Comparison of ENCODE assay signal across 11 cellular contexts in the genomic region with DNA sequence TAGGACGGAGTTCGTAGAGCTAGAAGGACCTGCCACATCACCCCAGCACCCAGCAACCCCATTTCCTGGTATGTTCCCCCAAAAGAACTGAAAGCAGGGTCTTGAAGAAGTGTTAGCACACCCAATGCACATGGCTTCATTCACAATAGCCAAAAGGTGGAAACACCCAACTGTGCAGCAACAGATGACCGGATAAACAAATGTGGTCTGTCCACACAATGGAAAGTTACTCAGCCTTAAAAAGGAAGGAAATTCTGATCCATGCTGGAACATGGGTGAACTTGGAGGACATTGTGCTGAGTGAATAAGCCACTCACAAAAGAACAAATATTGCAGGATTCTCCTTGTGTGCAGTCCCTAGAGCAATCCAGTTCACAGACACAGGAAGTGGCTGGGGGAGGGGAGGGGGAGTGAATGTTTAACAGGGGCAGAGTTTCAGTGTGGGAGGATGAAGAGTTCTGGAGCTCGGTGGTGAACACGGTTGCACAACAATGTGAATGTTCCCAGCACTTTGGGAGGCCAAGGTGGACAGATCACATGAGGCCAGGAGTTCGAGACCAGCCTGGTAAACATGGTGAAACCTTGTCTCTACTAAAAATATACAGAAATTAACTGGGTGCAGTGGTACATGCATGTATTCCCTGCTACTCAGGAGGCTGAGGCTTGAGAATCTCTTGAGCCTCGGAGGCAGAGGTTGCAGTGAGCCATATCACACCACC.
DNase-seq lines count a peak whose midpoint lies in the region; ATAC-seq and TF ChIP-seq lines count a peak whose summit lies in the region.
"Had no signal": no experiment of that assay in that cellular context is flagged by ENCODE, and none has a peak within 500 bp of the region (broad histone marks: within the 10 kb centered on the region; RNA-seq: fewer than 3 reads in every experiment).

No MANE protein-coding gene starts in this region.

- no peak overlapping the region for H3K27ac ChIP-seq in MM.1S (ENCODE audit: low read length)
- H3K27ac ChIP-seq: sigmoid colon had no signal

- H3K27me3 ChIP-seq in Loucy (ENCODE audit: insufficient read depth, low read length, poor library complexity, severe bottlenecking) (no peaks in the 10 kb centered on the region), MM.1S (replicated peaks; ENCODE audit: insufficient read depth, low read length) (no peaks in the 10 kb centered on the region)

- peaks cover 9% of the 10 kb centered on the region for H3K4me1 Mint-ChIP-seq in activated naive CD8-positive, alpha-beta T cell treated with anti-CD3 and anti-CD28 coated beads, Interleukin-2, amount 10 ng/mL, durations not matched to agents 7 days and 5 days
- H3K4me1 Mint-ChIP-seq in activated naive CD8-positive, alpha-beta T cell treated with anti-CD3 and anti-CD28 coated beads for 36 hours, result peaks cover 12% of the 10 kb centered on the region
- peaks cover 9% of the 10 kb centered on the region for H3K4me1 Mint-ChIP-seq in stimulated activated naive CD8-positive, alpha-beta T cell treated with anti-CD3 and anti-CD28 coated beads, Interleukin-15, Interleukin-2, amounts not matched to agents 100 ng/mL and 50 ng/mL, for 24 hours (ENCODE audit: low read depth)

- peaks cover 28% of the 10 kb centered on the region for H3K4me1 ChIP-seq in Loucy (ENCODE audit: insufficient read depth, low read length, poor library complexity, severe bottlenecking)
- H3K4me1 ChIP-seq in MM.1S (ENCODE audit: low read length), result no peaks in the 10 kb centered on the region
- H3K4me1 ChIP-seq: sigmoid colon had no signal

- H3K27ac Mint-ChIP-seq in activated naive CD8-positive, alpha-beta T cell treated with anti-CD3 and anti-CD28 coated beads, Interleukin-2, amount 10 ng/mL, durations not matched to agents 7 days and 5 days, result peak overlapping the region; percentile 1
- H3K27ac Mint-ChIP-seq in activated naive CD8-positive, alpha-beta T cell treated with anti-CD3 and anti-CD28 coated beads for 36 hours, result no peak overlapping the region
- peak overlapping the region; percentile 22 for H3K27ac Mint-ChIP-seq in stimulated activated naive CD8-positive, alpha-beta T cell treated with anti-CD3 and anti-CD28 coated beads, Interleukin-15, Interleukin-2, amounts not matched to agents 100 ng/mL and 50 ng/mL, for 24 hours
- H3K27ac Mint-ChIP-seq: activated naive CD4-positive, alpha-beta T cell treated with anti-CD3 and anti-CD28 coated beads, Interleukin-2, amount 50 U/mL, for 24 hours had no signal

- H3K36me3 Mint-ChIP-seq in activated naive CD8-positive, alpha-beta T cell treated with anti-CD3 and anti-CD28 coated beads, Interleukin-2, amount 10 ng/mL, durations not matched to agents 7 days and 5 days, result no peaks in the 10 kb centered on the region
- no peaks in the 10 kb centered on the region for H3K36me3 Mint-ChIP-seq in activated naive CD8-positive, alpha-beta T cell treated with anti-CD3 and anti-CD28 coated beads for 36 hours
- H3K36me3 Mint-ChIP-seq in stimulated activated naive CD8-positive, alpha-beta T cell treated with anti-CD3 and anti-CD28 coated beads, Interleukin-15, Interleukin-2, amounts not matched to agents 100 ng/mL and 50 ng/mL, for 24 hours (ENCODE audit: low read depth), result no peaks in the 10 kb centered on the region
- H3K36me3 Mint-ChIP-seq: activated naive CD4-positive, alpha-beta T cell treated with anti-CD3 and anti-CD28 coated beads, Interleukin-2, amount 50 U/mL, for 24 hours had no signal

- no peaks in the 10 kb centered on the region for H3K9me3 Mint-ChIP-seq in activated naive CD8-positive, alpha-beta T cell treated with anti-CD3 and anti-CD28 coated beads, Interleukin-2, amount 10 ng/mL, durations not matched to agents 7 days and 5 days
- no peaks in the 10 kb centered on the region for H3K9me3 Mint-ChIP-seq in activated naive CD8-positive, alpha-beta T cell treated with anti-CD3 and anti-CD28 coated beads for 36 hours
- H3K9me3 Mint-ChIP-seq in stimulated activated naive CD8-positive, alpha-beta T cell treated with anti-CD3 and anti-CD28 coated beads, Interleukin-15, Interleukin-2, amounts not matched to agents 100 ng/mL and 50 ng/mL, for 24 hours, result no peaks in the 10 kb centered on the region
- H3K9me3 Mint-ChIP-seq: activated naive CD4-positive, alpha-beta T cell treated with anti-CD3 and anti-CD28 coated beads, Interleukin-2, amount 50 U/mL, for 24 hours had no signal

- H3K9ac ChIP-seq in Loucy (ENCODE audit: low read depth, low read length, poor library complexity, severe bottlenecking), result peak overlapping the region; percentile 59
- H3K9ac ChIP-seq in MM.1S (ENCODE audit: low read length), result no peak overlapping the region

- H3K9me3 ChIP-seq in Loucy (ENCODE audit: insufficient read depth, low read depth, low read length) (no peaks in the 10 kb centered on the region), MM.1S (replicated peaks; ENCODE audit: insufficient read depth, low read length) (no peaks in the 10 kb centered on the region)
- H3K9me3 ChIP-seq: sigmoid colon had no signal

- TF ChIP-seq CTCF in Loucy (conservative IDR thresholded peaks at IDR 0.05; ENCODE audit: low read length), result no peak
- no peak for TF ChIP-seq CTCF in MM.1S (IDR thresholded peaks at IDR 0.05; ENCODE audit: low read length)

- H2AFZ ChIP-seq in Loucy (ENCODE audit: low read length) (peak overlapping the region; percentile 57), MM.1S (ENCODE audit: low read length) (no peak overlapping the region)

- H3K36me3 ChIP-seq in Loucy (ENCODE audit: insufficient read depth, low read length) (no peaks in the 10 kb centered on the region), MM.1S (replicated peaks; ENCODE audit: insufficient read depth, low read length) (no peaks in the 10 kb centered on the region)
- H3K36me3 ChIP-seq: sigmoid colon had no signal

- POLR2A ChIA-PET in activated naive CD8-positive, alpha-beta T cell treated with anti-CD3 and anti-CD28 coated beads, Interleukin-2, amount 10 ng/mL, durations not matched to agents 7 days and 5 days (lab: Charles Lee), result no interaction called here

- H3K9me2 ChIP-seq in Loucy (replicated peaks; ENCODE audit: low read depth, low read length) (no peaks in the 10 kb centered on the region), MM.1S (replicated peaks; ENCODE audit: insufficient read depth, low read length) (no peaks in the 10 kb centered on the region)

- DNase-seq in activated naive CD8-positive, alpha-beta T cell treated with anti-CD3 and anti-CD28 coated beads, Interleukin-2, amount 10 ng/mL, durations not matched to agents 7 days and 5 days, result no peak
- no peak for DNase-seq in activated naive CD8-positive, alpha-beta T cell treated with anti-CD3 and anti-CD28 coated beads for 36 hours
- no peak for DNase-seq in stimulated activated CD8-positive, alpha-beta memory T cell treated with anti-CD3 and anti-CD28 coated beads, Interleukin-4, amount 100 ng/mL, for 48 hours
- no peak for DNase-seq in MM.1S
- DNase-seq: NCI-H82, sigmoid colon had no signal

- H3F3A ChIP-seq in Loucy (ENCODE audit: low read depth) (peaks cover 4% of the 10 kb centered on the region; the same call in 1 of the 2 replicates), MM.1S (ENCODE audit: insufficient read depth, low read length) (no peaks in the 10 kb centered on the region)

- H3K4me3 Mint-ChIP-seq in activated naive CD8-positive, alpha-beta T cell treated with anti-CD3 and anti-CD28 coated beads, Interleukin-2, amount 10 ng/mL, durations not matched to agents 7 days and 5 days, result no peak overlapping the region
- H3K4me3 Mint-ChIP-seq in activated naive CD8-positive, alpha-beta T cell treated with anti-CD3 and anti-CD28 coated beads for 36 hours, result no peak overlapping the region
- H3K4me3 Mint-ChIP-seq in stimulated activated naive CD8-positive, alpha-beta T cell treated with anti-CD3 and anti-CD28 coated beads, Interleukin-15, Interleukin-2, amounts not matched to agents 100 ng/mL and 50 ng/mL, for 24 hours, result no peak overlapping the region
- H3K4me3 Mint-ChIP-seq: activated naive CD4-positive, alpha-beta T cell treated with anti-CD3 and anti-CD28 coated beads, Interleukin-2, amount 50 U/mL, for 24 hours had no signal

- ATAC-seq in activated naive CD8-positive, alpha-beta T cell treated with anti-CD3 and anti-CD28 coated beads, Interleukin-2, amount 10 ng/mL, durations not matched to agents 7 days and 5 days (ENCODE audit: low read depth), result peak; percentile 46
- peak; percentile 25 for ATAC-seq in esophagus mucosa
- ATAC-seq in GM19467 (IDR thresholded peaks at IDR 0.05; ENCODE audit: unreplicated experiment), result no peak

- no peaks in the 10 kb centered on the region for H3K79me2 ChIP-seq in Loucy (ENCODE audit: insufficient read depth, low read length)
- H3K79me2 ChIP-seq in MM.1S (ENCODE audit: low read length), result no peaks in the 10 kb centered on the region

- H3K4me3 ChIP-seq in Loucy (ENCODE audit: low read length, poor library complexity, severe bottlenecking), result peak overlapping the region; percentile 48
- H3K4me3 ChIP-seq in MM.1S (ENCODE audit: low read length), result no peak overlapping the region
- H3K4me3 ChIP-seq: sigmoid colon had no signal

- H3K4me2 ChIP-seq in Loucy (ENCODE audit: low read depth, low read length, poor library complexity, severe bottlenecking), result peak overlapping the region; percentile 71
- H3K4me2 ChIP-seq in MM.1S (ENCODE audit: low read depth, low read length), result no peak overlapping the region

- H3K27me3 Mint-ChIP-seq in activated naive CD8-positive, alpha-beta T cell treated with anti-CD3 and anti-CD28 coated beads, Interleukin-2, amount 10 ng/mL, durations not matched to agents 7 days and 5 days, result peaks cover 9% of the 10 kb centered on the region
- H3K27me3 Mint-ChIP-seq in activated naive CD8-positive, alpha-beta T cell treated with anti-CD3 and anti-CD28 coated beads for 36 hours, result peaks cover 4% of the 10 kb centered on the region
- H3K27me3 Mint-ChIP-seq in stimulated activated naive CD8-positive, alpha-beta T cell treated with anti-CD3 and anti-CD28 coated beads, Interleukin-15, Interleukin-2, amounts not matched to agents 100 ng/mL and 50 ng/mL, for 24 hours, result peaks cover 8% of the 10 kb centered on the region

- H4K20me1 ChIP-seq in Loucy (ENCODE audit: insufficient read depth, low read length, poor library complexity, severe bottlenecking) (no peaks in the 10 kb centered on the region), MM.1S (ENCODE audit: insufficient read depth, low read length) (no peaks in the 10 kb centered on the region)
